Comparison of ENCODE assay signal across 24 cellular contexts in genomic region chr1:4284976-4285375, GRCh38.
"Had no signal": no experiment of that assay in that cellular context is flagged by ENCODE, and none has a peak within 500 bp of the region (broad histone marks: within the 10 kb centered on the region; RNA-seq: fewer than 3 reads in every experiment).

No MANE protein-coding gene starts in this region.

- H3K27me3 ChIP-seq: colonic mucosa, foreskin keratinocyte, gastrocnemius medialis, heart right ventricle had no signal

- H3K4me3 ChIP-seq: colonic mucosa, coronary artery, dorsolateral prefrontal cortex, esophagus muscularis mucosa, esophagus squamous epithelium, gastrocnemius medialis, gastroesophageal sphincter, heart left ventricle, heart right ventricle had no signal

- H3K9me3 ChIP-seq: colonic mucosa, esophagus squamous epithelium, gastrocnemius medialis, gastroesophageal sphincter had no signal

- H3K27ac Mint-ChIP-seq: dendritic cell treated with granulocyte-macrophage colony-stimulating factor and Interleukin-4, amounts not matched to agents 40 ng/mL and 50 ng/mL, for 4 days; effector memory CD8-positive, alpha-beta T cell; endodermal cell had no signal

- DNase-seq: colonic mucosa; cortex of kidney; dermis blood vessel endothelial cell; dorsolateral prefrontal cortex; effector CD4-positive, alpha-beta T cell; effector CD8-positive, alpha-beta T cell; effector memory CD4-positive, alpha-beta T cell; effector memory CD8-positive, alpha-beta T cell; endodermal cell; erythroblast; esophagus squamous epithelium; foreskin fibroblast; foreskin keratinocyte; foreskin melanocyte; gastrocnemius medialis; glutamatergic neuron; head of caudate nucleus; heart left ventricle; heart right ventricle had no signal

- H3K27ac ChIP-seq: colonic mucosa, coronary artery, dorsolateral prefrontal cortex, epithelial cell of prostate, esophagus muscularis mucosa, esophagus squamous epithelium, foreskin keratinocyte, gastrocnemius medialis, gastroesophageal sphincter, heart left ventricle, heart right ventricle had no signal

- H3K4me1 ChIP-seq: colonic mucosa, esophagus muscularis mucosa, esophagus squamous epithelium, foreskin keratinocyte, gastrocnemius medialis, gastroesophageal sphincter, heart left ventricle, heart right ventricle had no signal

- H3K27me3 Mint-ChIP-seq: dendritic cell treated with granulocyte-macrophage colony-stimulating factor and Interleukin-4, amounts not matched to agents 40 ng/mL and 50 ng/mL, for 4 days had no signal

- H3K9me3 Mint-ChIP-seq: effector memory CD8-positive, alpha-beta T cell had no signal

- H3K4me1 Mint-ChIP-seq: endodermal cell had no signal

- H3K36me3 ChIP-seq: colonic mucosa, esophagus muscularis mucosa, esophagus squamous epithelium, gastrocnemius medialis, gastroesophageal sphincter, heart left ventricle, heart right ventricle had no signal

- H3K4me3 Mint-ChIP-seq: dendritic cell treated with granulocyte-macrophage colony-stimulating factor and Interleukin-4, amounts not matched to agents 40 ng/mL and 50 ng/mL, for 4 days; effector memory CD8-positive, alpha-beta T cell; endodermal cell had no signal
